In the genomic region with DNA sequence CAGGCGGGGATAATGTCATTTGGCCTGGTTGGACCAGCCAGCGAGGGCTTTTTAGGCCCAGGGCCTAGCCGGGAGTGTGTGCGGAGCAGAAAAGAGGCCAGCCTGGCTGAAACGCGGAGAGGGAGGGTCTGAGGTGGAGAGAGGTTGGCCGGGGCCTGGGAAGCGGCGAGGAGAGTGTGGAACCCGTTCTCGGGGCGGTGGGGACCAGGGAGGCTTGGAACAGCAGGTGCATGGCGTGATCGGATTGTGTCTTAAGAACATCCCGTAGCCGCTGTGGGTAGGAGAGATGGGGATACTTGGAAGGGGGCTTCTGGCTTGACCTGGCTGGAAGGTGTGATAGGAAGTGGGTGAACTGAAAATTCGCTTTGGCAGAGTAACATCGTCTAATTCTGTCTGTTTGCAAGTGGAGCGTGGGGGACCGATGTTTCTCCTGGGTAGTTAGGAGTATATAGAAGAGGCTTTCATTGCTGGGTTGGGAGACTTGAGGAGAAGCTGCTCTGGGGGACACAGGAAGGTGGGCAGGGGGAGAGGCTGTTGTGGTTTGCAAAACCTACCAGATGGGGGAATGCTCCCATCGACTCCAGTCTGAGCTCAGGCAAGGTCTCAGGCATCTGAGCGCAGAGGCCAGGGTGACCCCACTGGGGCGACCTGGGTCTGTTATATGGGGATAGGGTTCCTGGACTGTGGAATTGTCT, we compare ENCODE assay signal across 8 cellular contexts. TPM values are rescaled to one million over a fixed set of nuclear protein-coding genes. Genes with fewer than 3 reads are reported as not detected.
DNase-seq lines count a peak whose midpoint lies in the region; ATAC-seq and TF ChIP-seq lines count a peak whose summit lies in the region.

No MANE protein-coding gene starts in this region.

- H3K9me3 Mint-ChIP-seq in activated naive CD4-positive, alpha-beta T cell treated with anti-CD3 and anti-CD28 coated beads for 36 hours, result no peaks in the 10 kb centered on the region
- no peaks in the 10 kb centered on the region for H3K9me3 Mint-ChIP-seq in WTC11
- H3K9me3 Mint-ChIP-seq in stimulated activated memory B cell treated with anti-CD40 and anti-IgM and Interleukin-4, amounts not matched to agents 10 μg/mL and 1 μg/mL and 100 μg/mL, for 72 hours, result no peaks in the 10 kb centered on the region

- H3K9ac ChIP-seq in iPS-15b (ENCODE audit: low read depth, low read length), result peak overlapping the region; percentile 73

- no peak for ATAC-seq in WTC11
- ATAC-seq in stimulated activated memory B cell treated with anti-CD40 and anti-IgM and Interleukin-4, amounts not matched to agents 10 μg/mL and 1 μg/mL and 100 μg/mL, for 72 hours, result no peak
- ATAC-seq in activated CD4-positive, CD25-positive, alpha-beta regulatory T cell treated with anti-CD3 and anti-CD28 coated beads, Interleukin-2, amount 50 U/mL, for 24 hours, result no peak

- TF ChIP-seq CTCF in WTC11 (IDR thresholded peaks at IDR 0.05), result no peak

- intact Hi-C loops in activated naive CD4-positive, alpha-beta T cell treated with anti-CD3 and anti-CD28 coated beads for 36 hours (cut with micrococcal nuclease), result loop anchor here (1.0 kb wide), 1 partner anchor 17 kb away; no protein-coding TSS in a partner anchor

- POLR2A ChIA-PET in WTC11 (lab: Charles Lee), result interaction anchor here (0.8 to 1.0 kb wide), 2 partner anchors 52 to 289 kb away, joined by 3 read pairs; no protein-coding TSS in a partner anchor

- H3K9me3 ChIP-seq in iPS-15b (ENCODE audit: control insufficient read depth, insufficient read depth, low read length), result no peaks in the 10 kb centered on the region

- no peak for DNase-seq in activated naive CD4-positive, alpha-beta T cell treated with anti-CD3 and anti-CD28 coated beads for 36 hours
- DNase-seq in activated naive CD4-positive, alpha-beta T cell treated with anti-CD3 and anti-CD28 coated beads, Interleukin-2, amount 50 U/mL, for 16 hours, result no peak
- no peak for DNase-seq in WTC11 (ENCODE audit: low spot score)
- DNase-seq in AG08396 (ENCODE audit: low spot score), result no peak
- no peak for DNase-seq in NCI-H446 (lab: John Stamatoyannopoulos, UW)

- CTCF ChIA-PET in activated naive CD4-positive, alpha-beta T cell treated with anti-CD3 and anti-CD28 coated beads for 36 hours (lab: Charles Lee), result interaction anchor here (0.9 to 1.1 kb wide), 2 partner anchors 22 to 43 kb away, joined by 3 to 4 read pairs; no protein-coding TSS in a partner anchor
- CTCF ChIA-PET in WTC11 (lab: Charles Lee), result interaction anchor here (0.6 to 2.2 kb wide), 8 partner anchors 9 to 1551 kb away, joined by 3 to 13 read pairs (median 3); a partner anchor contains a TSS

- no peaks in the 10 kb centered on the region for H3K27me3 Mint-ChIP-seq in activated naive CD4-positive, alpha-beta T cell treated with anti-CD3 and anti-CD28 coated beads for 36 hours (ENCODE audit: low read depth)
- no peaks in the 10 kb centered on the region for H3K27me3 Mint-ChIP-seq in WTC11 (ENCODE audit: low read depth)
- H3K27me3 Mint-ChIP-seq in stimulated activated memory B cell treated with anti-CD40 and anti-IgM and Interleukin-4, amounts not matched to agents 10 μg/mL and 1 μg/mL and 100 μg/mL, for 72 hours, result no peaks in the 10 kb centered on the region

- peak overlapping the region; percentile 86 for H3K27ac Mint-ChIP-seq in activated naive CD4-positive, alpha-beta T cell treated with anti-CD3 and anti-CD28 coated beads for 36 hours
- peak overlapping the region; percentile 54 for H3K27ac Mint-ChIP-seq in WTC11
- H3K27ac Mint-ChIP-seq in stimulated activated memory B cell treated with anti-CD40 and anti-IgM and Interleukin-4, amounts not matched to agents 10 μg/mL and 1 μg/mL and 100 μg/mL, for 72 hours, result peak overlapping the region; percentile 95

- peaks cover 12% of the 10 kb centered on the region for H3K36me3 ChIP-seq in iPS-15b (ENCODE audit: control insufficient read depth, insufficient read depth, low read length)

- H3K27me3 ChIP-seq in iPS-15b (ENCODE audit: control insufficient read depth, insufficient read depth, low read length), result no peaks in the 10 kb centered on the region

- H3K4me1 ChIP-seq in iPS-15b (ENCODE audit: control insufficient read depth, insufficient read depth, low read length), result peaks cover 4% of the 10 kb centered on the region

- H3K4me3 Mint-ChIP-seq in activated naive CD4-positive, alpha-beta T cell treated with anti-CD3 and anti-CD28 coated beads for 36 hours, result peak overlapping the region; percentile 92
- H3K4me3 Mint-ChIP-seq in WTC11, result peak overlapping the region; percentile 86
- H3K4me3 Mint-ChIP-seq in stimulated activated memory B cell treated with anti-CD40 and anti-IgM and Interleukin-4, amounts not matched to agents 10 μg/mL and 1 μg/mL and 100 μg/mL, for 72 hours, result peak overlapping the region; percentile 95

- peaks cover 38% of the 10 kb centered on the region for H3K4me1 Mint-ChIP-seq in activated naive CD4-positive, alpha-beta T cell treated with anti-CD3 and anti-CD28 coated beads for 36 hours (ENCODE audit: low read depth)
- H3K4me1 Mint-ChIP-seq in WTC11, result peaks cover 64% of the 10 kb centered on the region
- peaks cover 79% of the 10 kb centered on the region for H3K4me1 Mint-ChIP-seq in stimulated activated memory B cell treated with anti-CD40 and anti-IgM and Interleukin-4, amounts not matched to agents 10 μg/mL and 1 μg/mL and 100 μg/mL, for 72 hours

- H3K36me3 Mint-ChIP-seq in activated naive CD4-positive, alpha-beta T cell treated with anti-CD3 and anti-CD28 coated beads for 36 hours (ENCODE audit: low read depth), result peaks cover 2% of the 10 kb centered on the region
- H3K36me3 Mint-ChIP-seq in WTC11, result peaks cover 21% of the 10 kb centered on the region
- H3K36me3 Mint-ChIP-seq in stimulated activated memory B cell treated with anti-CD40 and anti-IgM and Interleukin-4, amounts not matched to agents 10 μg/mL and 1 μg/mL and 100 μg/mL, for 72 hours, result peaks cover 37% of the 10 kb centered on the region

- H3K4me3 ChIP-seq in iPS-15b (ENCODE audit: low read depth, low read length), result peak overlapping the region; percentile 93

TF ChIP-seq in WTC11, 78 proteins besides CTCF, POLR2A, EP300 and RAD21:
- TF ChIP-seq, protein P1, sequence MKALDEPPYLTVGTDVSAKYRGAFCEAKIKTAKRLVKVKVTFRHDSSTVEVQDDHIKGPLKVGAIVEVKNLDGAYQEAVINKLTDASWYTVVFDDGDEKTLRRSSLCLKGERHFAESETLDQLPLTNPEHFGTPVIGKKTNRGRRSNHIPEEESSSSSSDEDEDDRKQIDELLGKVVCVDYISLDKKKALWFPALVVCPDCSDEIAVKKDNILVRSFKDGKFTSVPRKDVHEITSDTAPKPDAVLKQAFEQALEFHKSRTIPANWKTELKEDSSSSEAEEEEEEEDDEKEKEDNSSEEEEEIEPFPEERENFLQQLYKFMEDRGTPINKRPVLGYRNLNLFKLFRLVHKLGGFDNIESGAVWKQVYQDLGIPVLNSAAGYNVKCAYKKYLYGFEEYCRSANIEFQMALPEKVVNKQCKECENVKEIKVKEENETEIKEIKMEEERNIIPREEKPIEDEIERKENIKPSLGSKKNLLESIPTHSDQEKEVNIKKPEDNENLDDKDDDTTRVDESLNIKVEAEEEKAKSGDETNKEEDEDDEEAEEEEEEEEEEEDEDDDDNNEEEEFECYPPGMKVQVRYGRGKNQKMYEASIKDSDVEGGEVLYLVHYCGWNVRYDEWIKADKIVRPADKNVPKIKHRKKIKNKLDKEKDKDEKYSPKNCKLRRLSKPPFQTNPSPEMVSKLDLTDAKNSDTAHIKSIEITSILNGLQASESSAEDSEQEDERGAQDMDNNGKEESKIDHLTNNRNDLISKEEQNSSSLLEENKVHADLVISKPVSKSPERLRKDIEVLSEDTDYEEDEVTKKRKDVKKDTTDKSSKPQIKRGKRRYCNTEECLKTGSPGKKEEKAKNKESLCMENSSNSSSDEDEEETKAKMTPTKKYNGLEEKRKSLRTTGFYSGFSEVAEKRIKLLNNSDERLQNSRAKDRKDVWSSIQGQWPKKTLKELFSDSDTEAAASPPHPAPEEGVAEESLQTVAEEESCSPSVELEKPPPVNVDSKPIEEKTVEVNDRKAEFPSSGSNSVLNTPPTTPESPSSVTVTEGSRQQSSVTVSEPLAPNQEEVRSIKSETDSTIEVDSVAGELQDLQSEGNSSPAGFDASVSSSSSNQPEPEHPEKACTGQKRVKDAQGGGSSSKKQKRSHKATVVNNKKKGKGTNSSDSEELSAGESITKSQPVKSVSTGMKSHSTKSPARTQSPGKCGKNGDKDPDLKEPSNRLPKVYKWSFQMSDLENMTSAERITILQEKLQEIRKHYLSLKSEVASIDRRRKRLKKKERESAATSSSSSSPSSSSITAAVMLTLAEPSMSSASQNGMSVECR (CRISPR knock-in tag; IDR thresholded peaks at IDR 0.05; ENCODE audit: borderline replicate concordance), result peak; percentile 64; the same call in 1 of the 2 replicates
- TF ChIP-seq, protein P2, sequence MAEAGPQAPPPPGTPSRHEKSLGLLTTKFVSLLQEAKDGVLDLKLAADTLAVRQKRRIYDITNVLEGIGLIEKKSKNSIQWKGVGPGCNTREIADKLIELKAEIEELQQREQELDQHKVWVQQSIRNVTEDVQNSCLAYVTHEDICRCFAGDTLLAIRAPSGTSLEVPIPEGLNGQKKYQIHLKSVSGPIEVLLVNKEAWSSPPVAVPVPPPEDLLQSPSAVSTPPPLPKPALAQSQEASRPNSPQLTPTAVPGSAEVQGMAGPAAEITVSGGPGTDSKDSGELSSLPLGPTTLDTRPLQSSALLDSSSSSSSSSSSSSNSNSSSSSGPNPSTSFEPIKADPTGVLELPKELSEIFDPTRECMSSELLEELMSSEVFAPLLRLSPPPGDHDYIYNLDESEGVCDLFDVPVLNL (CRISPR knock-in tag; IDR thresholded peaks at IDR 0.05; ENCODE audit: borderline replicate concordance, low read depth), result no peak
- TF ChIP-seq, protein P3, sequence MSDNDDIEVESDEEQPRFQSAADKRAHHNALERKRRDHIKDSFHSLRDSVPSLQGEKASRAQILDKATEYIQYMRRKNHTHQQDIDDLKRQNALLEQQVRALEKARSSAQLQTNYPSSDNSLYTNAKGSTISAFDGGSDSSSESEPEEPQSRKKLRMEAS (CRISPR knock-in tag; IDR thresholded peaks at IDR 0.05), result 0 out of 2 replicates have a peak, but pooled peaks have one; percentile 9

RNA-seq across cellular contexts. Expression of a gene that starts 0.9 kb away (rescaled TPM):
- 10 to 100 TPM; 15.7 to 19.4 TPM for total RNA-seq in activated naive CD4-positive, alpha-beta T cell treated with anti-CD3 and anti-CD28 coated beads for 36 hours
- total RNA-seq in WTC11 (2021), result 116 to 153 TPM (median 150 TPM) in 3 replicates
